23 cellular contexts compared by ENCODE assay signal in genomic region chr12:43883748-43884147, GRCh38.
"Had no signal": no experiment of that assay in that cellular context is flagged by ENCODE, and none has a peak within 500 bp of the region (broad histone marks: within the 10 kb centered on the region; RNA-seq: fewer than 3 reads in every experiment).

No MANE protein-coding gene starts in this region.

- H3K27ac Mint-ChIP-seq: activated CD8-positive, alpha-beta T cell treated with anti-CD3 and anti-CD28 coated beads, Interleukin-2, amount 10 ng/mL, durations not matched to agents 7 days and 5 days; activated naive CD4-positive, alpha-beta T cell treated with anti-CD3 and anti-CD28 coated beads, Interleukin-2, amount 50 U/mL, for 72 hours; activated naive CD8-positive, alpha-beta T cell treated with anti-CD3 and anti-CD28 coated beads, Interleukin-2, amount 50 U/mL, for 24 hours; T-helper 1 cell treated with Interleukin-12 subunit alpha and Interleukin-12 subunit beta and Interleukin-4 antibody, amounts not matched to agents 30 μg/mL and 1 μg/mL, for 36 hours; WTC11 had no signal

- H3K9me3 ChIP-seq: ascending aorta, SJSA1 had no signal

- H3K4me1 Mint-ChIP-seq: activated naive CD8-positive, alpha-beta T cell treated with anti-CD3 and anti-CD28 coated beads, Interleukin-2, amount 50 U/mL, for 24 hours; WTC11 had no signal

- ATAC-seq: activated CD8-positive, alpha-beta T cell treated with anti-CD3 and anti-CD28 coated beads, Interleukin-2, amount 10 ng/mL, durations not matched to agents 7 days and 5 days; activated naive CD8-positive, alpha-beta T cell treated with anti-CD3 and anti-CD28 coated beads, Interleukin-2, amount 50 U/mL, for 24 hours; PC-3; WTC11 had no signal

- H3K4me3 ChIP-seq: ascending aorta, SJSA1 had no signal

- H3K27me3 ChIP-seq: ascending aorta, SJSA1 had no signal

- H3K27me3 Mint-ChIP-seq: activated naive CD8-positive, alpha-beta T cell treated with anti-CD3 and anti-CD28 coated beads, Interleukin-2, amount 50 U/mL, for 24 hours; brain had no signal

- FAIRE-seq: RCC 7860 had no signal

- H3K36me3 Mint-ChIP-seq: activated naive CD4-positive, alpha-beta T cell treated with anti-CD3 and anti-CD28 coated beads, Interleukin-2, amount 50 U/mL, for 72 hours; brain; WTC11 had no signal

- DNase-seq: activated CD4-positive, alpha-beta T cell treated with anti-CD3 and anti-CD28 coated beads for 48 hours; activated CD4-positive, alpha-beta T cell treated with anti-CD3 and anti-CD28 coated beads, Interleukin-2, amount 50 U/mL, for 4 hours; activated CD4-positive, CD25-positive, alpha-beta regulatory T cell treated with anti-CD3 and anti-CD28 coated beads, Interleukin-2, amount 50 U/mL, for 72 hours; activated CD8-positive, alpha-beta memory T cell treated with anti-CD3 and anti-CD28 coated beads, Interleukin-2, amount 50 U/mL, for 48 hours; activated CD8-positive, alpha-beta T cell treated with anti-CD3 and anti-CD28 coated beads, Interleukin-2, amount 10 ng/mL, durations not matched to agents 7 days and 5 days; activated naive CD8-positive, alpha-beta T cell treated with anti-CD3 and anti-CD28 coated beads, Interleukin-2, amount 50 U/mL, for 24 hours; activated T-cell treated with anti-CD3 and anti-CD28 coated beads, Interleukin-2, amount 50 U/mL, for 1 hour; amniotic stem cell; NCI-H1048; NCI-H146; NCI-H187 treated with DMSO at 0.1 percent for 48 hours; NCI-H2081 treated with DMSO at 0.1 percent for 48 hours; NCI-H446; NCI-H524; PC-3; SHP77 had no signal

- H3K27ac ChIP-seq: ascending aorta, SJSA1 had no signal

- H3K4me3 Mint-ChIP-seq: activated CD8-positive, alpha-beta T cell treated with anti-CD3 and anti-CD28 coated beads, Interleukin-2, amount 10 ng/mL, durations not matched to agents 7 days and 5 days; activated naive CD8-positive, alpha-beta T cell treated with anti-CD3 and anti-CD28 coated beads, Interleukin-2, amount 50 U/mL, for 24 hours; brain; T-helper 1 cell treated with Interleukin-12 subunit alpha and Interleukin-12 subunit beta and Interleukin-4 antibody, amounts not matched to agents 30 μg/mL and 1 μg/mL, for 36 hours; WTC11 had no signal

- H3K9me3 Mint-ChIP-seq: activated naive CD4-positive, alpha-beta T cell treated with anti-CD3 and anti-CD28 coated beads, Interleukin-2, amount 50 U/mL, for 72 hours; activated naive CD8-positive, alpha-beta T cell treated with anti-CD3 and anti-CD28 coated beads, Interleukin-2, amount 50 U/mL, for 24 hours; brain; T-helper 1 cell treated with Interleukin-12 subunit alpha and Interleukin-12 subunit beta and Interleukin-4 antibody, amounts not matched to agents 30 μg/mL and 1 μg/mL, for 36 hours; WTC11 had no signal

- H3K36me3 ChIP-seq: ascending aorta, SJSA1 had no signal

- H3K4me1 ChIP-seq: ascending aorta, SJSA1 had no signal
